Comparison of ENCODE assay signal across 8 cellular contexts in genomic region chr15:41502787-41503668, GRCh38. TPM values are rescaled to one million over a fixed set of nuclear protein-coding genes. Genes with fewer than 3 reads are reported as not detected.
A peak's percentile ranks its signal among the peaks of the same experiment; 100 is the strongest.
DNase-seq lines count a peak whose midpoint lies in the region; TF ChIP-seq lines count a peak whose summit lies in the region.
"Had no signal": no experiment of that assay in that cellular context is flagged by ENCODE, and none has a peak within 500 bp of the region (broad histone marks: within the 10 kb centered on the region; RNA-seq: fewer than 3 reads in every experiment).

No MANE protein-coding gene starts in this region.

- H2AFZ ChIP-seq in neural progenitor cell (replicated peaks): no peak overlapping the region

- H3K9ac ChIP-seq in neural progenitor cell: no peak overlapping the region

- POLR2A ChIA-PET in GM10248 (lab: Yijun Ruan, JAX): interaction anchor here (0.6 kb wide), 1 partner anchor 245 kb away, joined by 5 read pairs; no protein-coding TSS in a partner anchor

- intact Hi-C loops in dorsolateral prefrontal cortex (cut with DNase I): no loop called here

- H3K27ac ChIP-seq in dorsolateral prefrontal cortex: peak overlapping the region in 8 of 59 donors; percentile 4 to 42 (median 28)
- H3K27ac ChIP-seq in neural progenitor cell: no peak overlapping the region

- no peak for TF ChIP-seq CTCF in dorsolateral prefrontal cortex (IDR thresholded peaks at IDR 0.05 in 54 of 56, conservative IDR thresholded peaks at IDR 0.05 in 2 of 56; ENCODE audit: low read depth in 1 of 56, partially characterized antibody in 56 of 56)
- TF ChIP-seq CTCF in neural progenitor cell (IDR thresholded peaks at IDR 0.05): no peak
- no peak for TF ChIP-seq CTCF in GM10248 (IDR thresholded peaks at IDR 0.05; ENCODE audit: control extremely low read depth, extremely low read depth, low read depth, missing control alignments)

- peaks cover 4% of the 10 kb centered on the region for H3F3A ChIP-seq in neural progenitor cell (ENCODE audit: low read depth)

- H3K4me2 ChIP-seq in neural progenitor cell: peak overlapping the region; percentile 69

- H3K4me1 Mint-ChIP-seq in neural progenitor cell: peaks cover 8% of the 10 kb centered on the region

- H3K9me3 Mint-ChIP-seq in neural progenitor cell: peaks cover 6% of the 10 kb centered on the region

- DNase-seq in ELF-1 (ENCODE audit: low read depth, low spot score) (peak; percentile 32), Kasumi-1 (lab: John Stamatoyannopoulos, UW) (peak; percentile 74 to 77), dorsolateral prefrontal cortex (no peak), neural progenitor cell (ENCODE audit: low spot score) (peak; percentile 75), GM10248 (ENCODE audit: extremely low spot score) (no peak), superior temporal gyrus (ENCODE audit: extremely low spot score) (no peak)
- no peak for DNase-seq in stimulated activated naive CD4-positive, alpha-beta T cell treated with Interleukin-2 at 50 U/mL for 16 hours (lab: John Stamatoyannopoulos, UW)

- H3K4me3 Mint-ChIP-seq in neural progenitor cell: peak overlapping the region; percentile 74

- peaks cover 21% of the 10 kb centered on the region for H3K4me1 ChIP-seq in neural progenitor cell

- no peaks in the 10 kb centered on the region for H3K36me3 ChIP-seq in neural progenitor cell

- H3K27me3 Mint-ChIP-seq in neural progenitor cell (ENCODE audit: insufficient read depth, low read depth): peaks cover 85% of the 10 kb centered on the region

- no peaks in the 10 kb centered on the region for H3K36me3 Mint-ChIP-seq in neural progenitor cell

- H3K27ac Mint-ChIP-seq in neural progenitor cell: no peak overlapping the region

- peaks cover 0 to 35% (median 13%) of the 10 kb centered on the region in 45 donors for H3K27me3 ChIP-seq in dorsolateral prefrontal cortex
- H3K27me3 ChIP-seq in neural progenitor cell: peaks cover 100% of the 10 kb centered on the region

- H3K79me2 ChIP-seq in neural progenitor cell (ENCODE audit: low read depth): no peaks in the 10 kb centered on the region

- no peaks in the 10 kb centered on the region for H3K9me3 ChIP-seq in neural progenitor cell (ENCODE audit: low read depth)

- H4K20me1 ChIP-seq in neural progenitor cell (ENCODE audit: low read depth): peaks cover 48% of the 10 kb centered on the region

- CTCF ChIA-PET in GM10248 (lab: Yijun Ruan, JAX): interaction anchor here (1.9 kb wide), 1 partner anchor 38 kb away, joined by 9 read pairs; no protein-coding TSS in a partner anchor

- H3K4me3 ChIP-seq in dorsolateral prefrontal cortex (peak overlapping the region in 42 of 59 donors; percentile 6 to 59 (median 38)), neural progenitor cell (peak overlapping the region; percentile 29)
- H3K4me3 ChIP-seq: lung had no signal

RNA-seq across cellular contexts. Expression of gene ITPKA, which starts 9.4 kb away (rescaled TPM):
- total RNA-seq in dorsolateral prefrontal cortex (100 to 1,000 TPM in 3 of 120 experiments, 10 to 100 TPM in 117; 10.7 to 128 (median 50.0) TPM), neural progenitor cell (ENCODE audit: low replicate concordance) (0.09 TPM in 1 of 2 replicates, not detected in the other)

RNA-seq across cellular contexts. Expression of gene LTK, which starts 10.6 kb away (rescaled TPM):
- total RNA-seq in dorsolateral prefrontal cortex (1 to 10 TPM in 112 of 120 experiments, under 1 TPM in 8; 0.15 to 7.3 (median 2.6) TPM), neural progenitor cell (ENCODE audit: low replicate concordance) (0.12 TPM in 1 of 2 replicates, not detected in the other)

RNA-seq across cellular contexts. Expression of gene RPAP1, which starts 41.0 kb away (rescaled TPM):
- total RNA-seq in dorsolateral prefrontal cortex (10 to 100 TPM; 24.8 to 60.8 (median 39.0) TPM), neural progenitor cell (ENCODE audit: low replicate concordance) (20.3 and 36.8 TPM in 2 replicates)

RNA-seq across cellular contexts. Expression of gene TYRO3, which starts 56.0 kb away (rescaled TPM):
- total RNA-seq in dorsolateral prefrontal cortex: 100 to 1,000 TPM; 151 to 285 (median 212) TPM
- 59.1 and 116 TPM in 2 replicates for total RNA-seq in neural progenitor cell (ENCODE audit: low replicate concordance)

Comparison
In these comparisons a context has a peak if more than half of its experiments do, and no peak if none do; other contexts are left out.
1. DNase-seq: peak in ELF-1 (single experiment), Kasumi-1 (2 of 2) and neural progenitor cell (single experiment); none in dorsolateral prefrontal cortex (0 of 10), GM10248 (single experiment), superior temporal gyrus (single experiment) and stimulated activated naive CD4-positive, alpha-beta T cell treated with Interleukin-2 at 50 U/mL for 16 hours (single experiment).
2. RNA of gene ITPKA, which starts 9.4 kb away (total RNA-seq): 10.7 to 128 TPM in dorsolateral prefrontal cortex; 0.09 TPM in neural progenitor cell; every median in the first group is over 10 times any median in the second.